In genomic region chr19:18951721-18952281, GRCh38 we compare ENCODE assay signal across 20 cellular contexts. TPM values are rescaled to one million over a fixed set of nuclear protein-coding genes. Genes with fewer than 3 reads are reported as not detected.
DNase-seq lines count a peak whose midpoint lies in the region; ATAC-seq, FAIRE-seq and TF ChIP-seq lines count a peak whose summit lies in the region.
"Had no signal": no experiment of that assay in that cellular context is flagged by ENCODE, and none has a peak within 500 bp of the region (broad histone marks: within the 10 kb centered on the region; RNA-seq: fewer than 3 reads in every experiment).

No MANE protein-coding gene starts in this region.

- H3K4me3 ChIP-seq in A549 (no peak overlapping the region), fibroblast of the aortic adventitia (ENCODE audit: low read depth, low read length) (no peak overlapping the region)
- H3K4me3 ChIP-seq: gastrocnemius medialis, GM23338 had no signal

- no peak overlapping the region for H3K4me2 ChIP-seq in A549
- H3K4me2 ChIP-seq: GM23338 had no signal

- no peaks in the 10 kb centered on the region for H3K9me3 ChIP-seq in A549
- H3K9me3 ChIP-seq in T-helper 17 cell (ENCODE audit: control insufficient read depth, low read length, poor library complexity, severe bottlenecking): no peaks in the 10 kb centered on the region
- H3K9me3 ChIP-seq: gastrocnemius medialis had no signal

- H3K36me3 Mint-ChIP-seq in T-helper 17 cell (ENCODE audit: low read depth): no peaks in the 10 kb centered on the region
- H3K36me3 Mint-ChIP-seq: activated naive CD8-positive, alpha-beta T cell treated with anti-CD3 and anti-CD28 coated beads, Interleukin-2, amount 10 ng/mL, durations not matched to agents 7 days and 5 days; CD8-positive, alpha-beta T cell had no signal

- 0 out of 3 replicates have a peak, but pooled peaks cover 2% of the 10 kb centered on the region for H3K4me1 ChIP-seq in A549

- peaks cover 3% of the 10 kb centered on the region for H3K4me1 Mint-ChIP-seq in T-helper 17 cell
- H3K4me1 Mint-ChIP-seq: activated naive CD8-positive, alpha-beta T cell treated with anti-CD3 and anti-CD28 coated beads, Interleukin-2, amount 10 ng/mL, durations not matched to agents 7 days and 5 days; GM23338 had no signal

- POLR2A ChIA-PET in A549 (lab: Yijun Ruan, JAX): no interaction called here

- no peak for TF ChIP-seq EP300 in A549 (IDR thresholded peaks at IDR 0.05)

- ATAC-seq in A549 (peak; percentile 47 to 54; a peak in 2 of 6 replicates), T-helper 17 cell (no peak), GM19455 (IDR thresholded peaks at IDR 0.05; ENCODE audit: unreplicated experiment) (no peak)
- ATAC-seq: CD8-positive, alpha-beta T cell; gastrocnemius medialis; GM23338; SK-N-SH treated with all-trans-retinoic acid at 6 μM for 48 hours had no signal

- H3K4me3 Mint-ChIP-seq in T-helper 17 cell: peak overlapping the region; percentile 57
- H3K4me3 Mint-ChIP-seq: activated naive CD8-positive, alpha-beta T cell treated with anti-CD3 and anti-CD28 coated beads, Interleukin-2, amount 10 ng/mL, durations not matched to agents 7 days and 5 days; activated T-cell treated with anti-CD3 and anti-CD28 coated beads, Interleukin-2, amount 50 U/mL, for 24 hours; CD8-positive, alpha-beta T cell; GM23338; stimulated activated naive CD8-positive, alpha-beta T cell treated with anti-CD3 and anti-CD28 coated beads, Interleukin-15, Interleukin-2, amounts not matched to agents 100 ng/mL and 50 ng/mL, for 24 hours had no signal

- WGBS in A549 (ENCODE audit: missing lambda C conversion rate): 62% methylated on average over 6 of the region's 7 CpGs

- H3K27me3 Mint-ChIP-seq in T-helper 17 cell: no peaks in the 10 kb centered on the region

- no peak for TF ChIP-seq POLR2A in A549 (IDR thresholded peaks at IDR 0.05; ENCODE audit: low read length)

- peak in 1 of 2 experiments; percentile 24 for DNase-seq in A549 (ENCODE audit: low read depth in 1 of 2, low spot score in 1 of 2)
- DNase-seq in HCEC 1CT: peak; percentile 19
- DNase-seq in T-helper 17 cell: no peak
- DNase-seq in fibroblast of the aortic adventitia (ENCODE audit: low read depth): peak; percentile 53
- DNase-seq in activated CD4-positive, alpha-beta T cell treated with anti-CD3 and anti-CD28 coated beads, Interleukin-2, amount 50 U/mL, for 1 hour: no peak
- DNase-seq in cerebellum (ENCODE audit: low spot score): no peak
- DNase-seq in hypothalamus (lab: John Stamatoyannopoulos, UW): no peak
- DNase-seq: activated CD4-positive, alpha-beta T cell treated with anti-CD3 and anti-CD28 coated beads, Interleukin-2, amount 50 U/mL, for 4 hours; activated naive CD8-positive, alpha-beta T cell treated with anti-CD3 and anti-CD28 coated beads, Interleukin-2, amount 10 ng/mL, durations not matched to agents 7 days and 5 days; activated T-cell treated with anti-CD3 and anti-CD28 coated beads, Interleukin-2, amount 50 U/mL, for 24 hours; CD8-positive, alpha-beta T cell; gastrocnemius medialis; GDM1; Karpas-422 had no signal

- TF ChIP-seq CTCF in A549 (IDR thresholded peaks at IDR 0.05) (no peak), fibroblast of the aortic adventitia (IDR thresholded peaks at IDR 0.05; ENCODE audit: insufficient read depth, low read length) (no peak)

- CTCF ChIA-PET in A549 (lab: Yijun Ruan, JAX): interaction anchor here (5.1 kb wide), 1 partner anchor 35 kb away, joined by 26 read pairs; no protein-coding TSS in a partner anchor

- no peak for TF ChIP-seq RAD21 in A549 (conservative IDR thresholded peaks at IDR 0.05 in 1 of 2, IDR thresholded peaks at IDR 0.05 in 1 of 2)

- H3K27ac ChIP-seq in A549: no peak overlapping the region; a peak in 1 of 6 replicates
- H3K27ac ChIP-seq: gastrocnemius medialis had no signal

- H3K27ac Mint-ChIP-seq in T-helper 17 cell: no peak overlapping the region
- H3K27ac Mint-ChIP-seq: activated naive CD8-positive, alpha-beta T cell treated with anti-CD3 and anti-CD28 coated beads, Interleukin-2, amount 10 ng/mL, durations not matched to agents 7 days and 5 days; activated T-cell treated with anti-CD3 and anti-CD28 coated beads, Interleukin-2, amount 50 U/mL, for 24 hours; CD8-positive, alpha-beta T cell; GM23338; stimulated activated naive CD8-positive, alpha-beta T cell treated with anti-CD3 and anti-CD28 coated beads, Interleukin-15, Interleukin-2, amounts not matched to agents 100 ng/mL and 50 ng/mL, for 24 hours had no signal

- FAIRE-seq in A549 (lab: Jason Lieb, UNC): no peak
- FAIRE-seq: A204.1, GM12892 had no signal

TF ChIP-seq in A549, 52 proteins besides CTCF, POLR2A, EP300 and RAD21:
- TF ChIP-seq ZSCAN20 (CRISPR knock-in tag; IDR thresholded peaks at IDR 0.05) (no peak), ZFP36 (IDR thresholded peaks at IDR 0.05; ENCODE audit: borderline replicate concordance, partially characterized antibody) (peak; percentile 75), POLR2AphosphoS2 (conservative IDR thresholded peaks at IDR 0.05; ENCODE audit: low read length) (no peak), KDM1A (IDR thresholded peaks at IDR 0.05; ENCODE audit: low read depth) (0 out of 2 replicates have a peak, but pooled peaks have one; percentile 43)

RNA-seq across cellular contexts. Expression of gene HOMER3, which starts 10.8 kb away (rescaled TPM):
- polyA plus RNA-seq in A549 (2011; rRNA removed): 9.9 and 11.4 TPM in 2 replicates
- 27.7 and 37.4 TPM in 2 replicates for polyA plus RNA-seq in A549 (2012; cell fraction: cytosol; rRNA removed)
- polyA plus RNA-seq in A549 (2012; cell fraction: nucleus; rRNA removed): 35.7 and 45.1 TPM in 2 replicates
- 28.3 to 38.4 TPM (median 35.4 TPM) in 3 replicates for polyA plus RNA-seq in A549 (2017; fragmentation: RNase III; extraction: RNeasy Plus Mini Kit Qiagen cat#74134 plus additional on column Dnase treatment)
- 17.1 and 19.8 TPM in 2 replicates for polyA minus RNA-seq in A549 (2011; rRNA and poly(A)+ RNA removed)
- total RNA-seq in T-helper 17 cell: 1 to 10 TPM; 3.3 to 4.7 TPM
- 68.7 and 131 TPM in 2 replicates for total RNA-seq in fibroblast of the aortic adventitia (ENCODE audit: low replicate concordance)
- total RNA-seq in cerebellum: 20.7 TPM

RNA-seq across cellular contexts. Expression of gene DDX49, which starts 32.3 kb away (rescaled TPM):
- 23.2 and 23.4 TPM in 2 replicates for polyA plus RNA-seq in A549 (2011; rRNA removed)
- 45.7 and 48.4 TPM in 2 replicates for polyA plus RNA-seq in A549 (2012; cell fraction: cytosol; rRNA removed)
- polyA plus RNA-seq in A549 (2012; cell fraction: nucleus; rRNA removed): 53.3 and 69.8 TPM in 2 replicates
- polyA plus RNA-seq in A549 (2017; fragmentation: RNase III; extraction: RNeasy Plus Mini Kit Qiagen cat#74134 plus additional on column Dnase treatment): 31.5 to 36.0 TPM (median 33.9 TPM) in 3 replicates
- polyA minus RNA-seq in A549 (2011; rRNA and poly(A)+ RNA removed): 32.5 and 49.9 TPM in 2 replicates
- 10 to 100 TPM; 45.2 to 49.1 TPM for total RNA-seq in T-helper 17 cell
- total RNA-seq in fibroblast of the aortic adventitia (ENCODE audit: low replicate concordance): 30.8 and 42.1 TPM in 2 replicates
- 32.2 TPM for total RNA-seq in cerebellum

RNA-seq across cellular contexts. Expression of gene COPE, which starts 32.6 kb away (rescaled TPM):
- polyA plus RNA-seq in A549 (2011; rRNA removed) (91.8 and 94.0 TPM in 2 replicates), A549 (2017; fragmentation: RNase III; extraction: RNeasy Plus Mini Kit Qiagen cat#74134 plus additional on column Dnase treatment) (109 to 114 TPM (median 112 TPM) in 3 replicates)
- polyA plus RNA-seq in A549 (2012; cell fraction: cytosol; rRNA removed): 239 and 272 TPM in 2 replicates
- polyA plus RNA-seq in A549 (2012; cell fraction: nucleus; rRNA removed): 224 and 310 TPM in 2 replicates
- 82.9 and 88.2 TPM in 2 replicates for polyA minus RNA-seq in A549 (2011; rRNA and poly(A)+ RNA removed)
- total RNA-seq in T-helper 17 cell (100 to 1,000 TPM; 166 to 185 TPM), fibroblast of the aortic adventitia (ENCODE audit: low replicate concordance) (67.0 and 172 TPM in 2 replicates), cerebellum (58.3 TPM)

RNA-seq across cellular contexts. Expression of gene CERS1, which starts 55.8 kb away (rescaled TPM):
- polyA plus RNA-seq in A549 (2011; rRNA removed) (1.7 and 2.4 TPM in 2 replicates), A549 (2017; fragmentation: RNase III; extraction: RNeasy Plus Mini Kit Qiagen cat#74134 plus additional on column Dnase treatment) (3.4 to 4.4 TPM (median 3.7 TPM) in 3 replicates)
- 4.5 and 6.8 TPM in 2 replicates for polyA plus RNA-seq in A549 (2012; cell fraction: cytosol; rRNA removed)
- polyA plus RNA-seq in A549 (2012; cell fraction: nucleus; rRNA removed): 6.6 and 7.7 TPM in 2 replicates
- polyA minus RNA-seq in A549 (2011; rRNA and poly(A)+ RNA removed): 4.7 and 4.9 TPM in 2 replicates
- total RNA-seq in T-helper 17 cell (not detected), fibroblast of the aortic adventitia (ENCODE audit: low replicate concordance) (1.1 and 1.6 TPM in 2 replicates), cerebellum (19.1 TPM)
- total RNA-seq: activated naive CD8-positive, alpha-beta T cell treated with anti-CD3 and anti-CD28 coated beads, Interleukin-2, amount 10 ng/mL, durations not matched to agents 7 days and 5 days; CD8-positive, alpha-beta T cell had no signal

Comparison
In these comparisons a context has a peak if more than half of its experiments do, and no peak if none do; other contexts are left out.
1. ATAC-seq: peak in A549 (2 of 2); none in T-helper 17 cell (single experiment) and GM19455 (single experiment).
2. DNase-seq: peak in HCEC 1CT (single experiment) and fibroblast of the aortic adventitia (single experiment); none in T-helper 17 cell (0 of 3), activated CD4-positive, alpha-beta T cell treated with anti-CD3 and anti-CD28 coated beads, Interleukin-2, amount 50 U/mL, for 1 hour (single experiment), cerebellum (single experiment) and hypothalamus (0 of 51).